1 cellular context compared by ENCODE assay signal in genomic region chr3:102529452-102529851, GRCh38.
TF ChIP-seq lines count a peak whose summit lies in the region.

No MANE protein-coding gene starts in this region.

TF ChIP-seq in WTC11, 78 proteins besides CTCF, POLR2A, EP300 and RAD21 (continued from another document):
- TF ChIP-seq E2F5 (CRISPR knock-in tag; IDR thresholded peaks at IDR 0.05) = no peak
- TF ChIP-seq CBFB (CRISPR knock-in tag; IDR thresholded peaks at IDR 0.05; ENCODE audit: low read depth) = no peak
- TF ChIP-seq ZNF121 (CRISPR knock-in tag; IDR thresholded peaks at IDR 0.05) = no peak
